8 cellular contexts compared by ENCODE assay signal in the genomic region with DNA sequence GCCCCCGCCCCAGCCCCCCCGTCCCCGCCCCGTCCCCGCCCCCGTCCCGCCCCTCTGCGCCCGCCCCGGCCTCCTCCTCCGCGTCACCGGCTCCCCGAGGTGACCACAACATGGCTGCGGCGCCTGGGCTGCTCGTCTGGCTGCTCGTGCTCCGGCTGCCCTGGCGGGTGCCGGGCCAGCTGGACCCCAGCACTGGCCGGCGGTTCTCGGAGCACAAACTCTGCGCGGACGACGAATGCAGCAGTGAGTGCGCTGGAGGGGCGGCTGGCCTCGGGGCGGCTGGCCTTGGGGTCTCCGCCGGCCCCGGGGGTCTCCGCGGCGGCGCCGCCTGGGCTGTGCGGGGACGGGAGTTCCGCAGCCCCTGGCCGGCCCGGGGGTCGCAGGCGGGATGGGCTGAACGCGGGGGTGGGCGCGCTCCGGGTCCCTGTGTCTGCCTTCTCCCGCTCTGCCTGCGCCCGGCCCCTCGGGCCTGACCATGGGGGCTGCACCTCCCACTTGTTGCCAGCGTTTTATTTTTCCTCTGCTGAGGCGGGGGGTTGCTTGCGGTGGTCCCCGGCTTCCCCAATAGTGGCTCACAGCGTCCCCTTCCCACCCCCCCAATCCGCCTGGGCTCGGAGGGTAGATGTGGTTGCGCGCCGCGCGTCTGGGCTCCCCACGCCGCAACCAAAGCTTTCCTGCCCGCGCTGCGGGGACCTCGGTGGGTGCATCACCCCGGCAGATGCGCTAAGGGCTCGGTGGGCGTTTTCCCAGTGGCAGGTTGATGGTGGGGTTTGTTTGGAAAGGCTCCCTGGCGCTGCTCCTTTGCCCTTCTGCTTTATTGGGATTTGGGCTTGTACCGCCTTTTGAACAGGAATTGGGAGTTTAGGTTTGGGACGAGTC. TPM values are rescaled to one million over a fixed set of nuclear protein-coding genes. Genes with fewer than 3 reads are reported as not detected.
DNase-seq lines count a peak whose midpoint lies in the region; ATAC-seq and TF ChIP-seq lines count a peak whose summit lies in the region.

A gene with protein sequence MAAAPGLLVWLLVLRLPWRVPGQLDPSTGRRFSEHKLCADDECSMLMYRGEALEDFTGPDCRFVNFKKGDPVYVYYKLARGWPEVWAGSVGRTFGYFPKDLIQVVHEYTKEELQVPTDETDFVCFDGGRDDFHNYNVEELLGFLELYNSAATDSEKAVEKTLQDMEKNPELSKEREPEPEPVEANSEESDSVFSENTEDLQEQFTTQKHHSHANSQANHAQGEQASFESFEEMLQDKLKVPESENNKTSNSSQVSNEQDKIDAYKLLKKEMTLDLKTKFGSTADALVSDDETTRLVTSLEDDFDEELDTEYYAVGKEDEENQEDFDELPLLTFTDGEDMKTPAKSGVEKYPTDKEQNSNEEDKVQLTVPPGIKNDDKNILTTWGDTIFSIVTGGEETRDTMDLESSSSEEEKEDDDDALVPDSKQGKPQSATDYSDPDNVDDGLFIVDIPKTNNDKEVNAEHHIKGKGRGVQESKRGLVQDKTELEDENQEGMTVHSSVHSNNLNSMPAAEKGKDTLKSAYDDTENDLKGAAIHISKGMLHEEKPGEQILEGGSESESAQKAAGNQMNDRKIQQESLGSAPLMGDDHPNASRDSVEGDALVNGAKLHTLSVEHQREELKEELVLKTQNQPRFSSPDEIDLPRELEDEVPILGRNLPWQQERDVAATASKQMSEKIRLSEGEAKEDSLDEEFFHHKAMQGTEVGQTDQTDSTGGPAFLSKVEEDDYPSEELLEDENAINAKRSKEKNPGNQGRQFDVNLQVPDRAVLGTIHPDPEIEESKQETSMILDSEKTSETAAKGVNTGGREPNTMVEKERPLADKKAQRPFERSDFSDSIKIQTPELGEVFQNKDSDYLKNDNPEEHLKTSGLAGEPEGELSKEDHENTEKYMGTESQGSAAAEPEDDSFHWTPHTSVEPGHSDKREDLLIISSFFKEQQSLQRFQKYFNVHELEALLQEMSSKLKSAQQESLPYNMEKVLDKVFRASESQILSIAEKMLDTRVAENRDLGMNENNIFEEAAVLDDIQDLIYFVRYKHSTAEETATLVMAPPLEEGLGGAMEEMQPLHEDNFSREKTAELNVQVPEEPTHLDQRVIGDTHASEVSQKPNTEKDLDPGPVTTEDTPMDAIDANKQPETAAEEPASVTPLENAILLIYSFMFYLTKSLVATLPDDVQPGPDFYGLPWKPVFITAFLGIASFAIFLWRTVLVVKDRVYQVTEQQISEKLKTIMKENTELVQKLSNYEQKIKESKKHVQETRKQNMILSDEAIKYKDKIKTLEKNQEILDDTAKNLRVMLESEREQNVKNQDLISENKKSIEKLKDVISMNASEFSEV (N-terminal part only) (plus strand): TSS at position 97 of the 879 bp plus-strand sequence. CDS start 14 bp downstream, at position 111.

- peaks cover 14% of the 10 kb centered on the region for H3K36me3 Mint-ChIP-seq in activated CD8-positive, alpha-beta T cell treated with anti-CD3 and anti-CD28 coated beads for 36 hours (ENCODE audit: low read depth)
- peaks cover 33% of the 10 kb centered on the region for H3K36me3 Mint-ChIP-seq in effector memory CD8-positive, alpha-beta T cell (ENCODE audit: insufficient read depth)

- CTCF ChIA-PET in activated CD8-positive, alpha-beta T cell treated with anti-CD3 and anti-CD28 coated beads for 36 hours (lab: Charles Lee): interaction anchor here (5.0 kb wide), 1 partner anchor 15 kb away, joined by 35 read pairs; no protein-coding TSS in a partner anchor

- H3K4me3 Mint-ChIP-seq in activated CD8-positive, alpha-beta T cell treated with anti-CD3 and anti-CD28 coated beads for 36 hours: peak within 1 kb of the TSS; percentile 83
- peak within 1 kb of the TSS; percentile 84 to 90 for H3K4me3 Mint-ChIP-seq in effector memory CD8-positive, alpha-beta T cell

- WGBS in mesenchymal stem cell: under 1% methylated on average over 68 of the region's 81 CpGs

- peak within 1 kb of the TSS; percentile 93 to 99 for H3K4me3 ChIP-seq in mesenchymal stem cell (ENCODE audit: insufficient read depth in 1 of 2, low read depth in 1 of 2, low read length in 2 of 2)

- H2AFZ ChIP-seq in mesenchymal stem cell (ENCODE audit: low read depth, low read length): peak within 1 kb of the TSS; percentile 81

- H3K27ac ChIP-seq in mesenchymal stem cell (ENCODE audit: low read length, poor library complexity, severe bottlenecking): no peak within 1 kb of the TSS

- peak within 1 kb of the TSS; percentile 44 for H2BK15ac ChIP-seq in mesenchymal stem cell (ENCODE audit: low read depth, poor library complexity, severe bottlenecking)

- peaks cover 18% of the 10 kb centered on the region for H3K79me1 ChIP-seq in mesenchymal stem cell (replicated peaks; ENCODE audit: low read length, poor library complexity, severe bottlenecking)

- peak within 1 kb of the TSS; percentile 51 to 78 for H3K4ac ChIP-seq in mesenchymal stem cell (ENCODE audit: low read depth in 1 of 2, low read length in 2 of 2)

- H4K8ac ChIP-seq in mesenchymal stem cell (ENCODE audit: low read length): peak within 1 kb of the TSS; percentile 90

- H2BK120ac ChIP-seq in mesenchymal stem cell (ENCODE audit: low read depth, low read length): peak within 1 kb of the TSS; percentile 39

- H3K14ac ChIP-seq in mesenchymal stem cell (ENCODE audit: low read length in 2 of 2): peak within 1 kb of the TSS; percentile 12 to 98

- no peak for TF ChIP-seq CTCF in activated CD8-positive, alpha-beta T cell treated with anti-CD3 and anti-CD28 coated beads for 36 hours (IDR thresholded peaks at IDR 0.05)

- H3K27me3 ChIP-seq in mesenchymal stem cell (ENCODE audit: control insufficient read depth in 1 of 2, insufficient read depth in 1 of 2, low read length in 2 of 2): peaks cover 0 to 3% of the 10 kb centered on the region in 2 experiments

- peak within 1 kb of the TSS in 1 of 2 experiments; percentile 99 for H3K23ac ChIP-seq in mesenchymal stem cell (ENCODE audit: low read length in 2 of 2)

- peaks cover 25% of the 10 kb centered on the region for H3K4me1 Mint-ChIP-seq in activated CD8-positive, alpha-beta T cell treated with anti-CD3 and anti-CD28 coated beads for 36 hours (ENCODE audit: low read depth)
- peaks cover 25 to 27% of the 10 kb centered on the region in 2 donors for H3K4me1 Mint-ChIP-seq in effector memory CD8-positive, alpha-beta T cell (ENCODE audit: low read depth in 2 of 2)

- peak within 1 kb of the TSS; percentile 84 for H3K4me2 ChIP-seq in mesenchymal stem cell (ENCODE audit: low read length, poor library complexity, severe bottlenecking)

- H3K18ac ChIP-seq in mesenchymal stem cell (ENCODE audit: low read depth in 1 of 2, low read length in 2 of 2): peak within 1 kb of the TSS; percentile 29 to 94

- H3K27ac Mint-ChIP-seq in activated CD8-positive, alpha-beta T cell treated with anti-CD3 and anti-CD28 coated beads for 36 hours: peak within 1 kb of the TSS; percentile 90
- peak within 1 kb of the TSS; percentile 97 to 98 for H3K27ac Mint-ChIP-seq in effector memory CD8-positive, alpha-beta T cell

- no peaks in the 10 kb centered on the region for H3K9me3 Mint-ChIP-seq in activated CD8-positive, alpha-beta T cell treated with anti-CD3 and anti-CD28 coated beads for 36 hours
- no peaks in the 10 kb centered on the region for H3K9me3 Mint-ChIP-seq in effector memory CD8-positive, alpha-beta T cell

- peak within 1 kb of the TSS in 1 of 2 experiments; percentile 6 for H2BK12ac ChIP-seq in mesenchymal stem cell (ENCODE audit: low read length in 2 of 2)

- H3K9ac ChIP-seq in mesenchymal stem cell (ENCODE audit: low read length): peak within 1 kb of the TSS; percentile 93

- intact Hi-C loops in activated CD8-positive, alpha-beta T cell treated with anti-CD3 and anti-CD28 coated beads for 36 hours (cut with micrococcal nuclease): no loop called here

- peaks cover 13% of the 10 kb centered on the region for H3K27me3 Mint-ChIP-seq in activated CD8-positive, alpha-beta T cell treated with anti-CD3 and anti-CD28 coated beads for 36 hours
- H3K27me3 Mint-ChIP-seq in effector memory CD8-positive, alpha-beta T cell: peaks cover 22 to 27% of the 10 kb centered on the region in 2 donors

- H3K4me1 ChIP-seq in mesenchymal stem cell (ENCODE audit: control insufficient read depth, insufficient read depth, low read depth, low read length): peaks cover 3% of the 10 kb centered on the region

- ATAC-seq in GM18868 (IDR thresholded peaks at IDR 0.05; ENCODE audit: unreplicated experiment) (peak; percentile 68), HG03095 (IDR thresholded peaks at IDR 0.05; ENCODE audit: unreplicated experiment) (peak; percentile 60)
- peak; percentile 46 for ATAC-seq in activated CD8-positive, alpha-beta T cell treated with anti-CD3 and anti-CD28 coated beads for 36 hours
- peak; percentile 51 for ATAC-seq in effector memory CD8-positive, alpha-beta T cell (replicated peaks)

- no peaks in the 10 kb centered on the region for H3K9me3 ChIP-seq in mesenchymal stem cell (ENCODE audit: control insufficient read depth, low read length)

- POLR2A ChIA-PET in activated CD8-positive, alpha-beta T cell treated with anti-CD3 and anti-CD28 coated beads for 36 hours (lab: Charles Lee): interaction anchor here (1.2 to 2.1 kb wide), 2 partner anchors 17 to 35 kb away, joined by 3 to 5 read pairs; no protein-coding TSS in a partner anchor

- peak within 1 kb of the TSS; percentile 14 for H4K91ac ChIP-seq in mesenchymal stem cell (ENCODE audit: low read length)

- H2BK5ac ChIP-seq in mesenchymal stem cell (ENCODE audit: low read depth, low read length, poor library complexity, severe bottlenecking): no peak within 1 kb of the TSS

- peaks cover 3 to 20% of the 10 kb centered on the region in 2 experiments for H3K36me3 ChIP-seq in mesenchymal stem cell (ENCODE audit: control insufficient read depth in 1 of 2, insufficient read depth in 2 of 2, low read depth in 1 of 2, low read length in 2 of 2)

- H2AK5ac ChIP-seq in mesenchymal stem cell (ENCODE audit: low read length, severe bottlenecking): peak within 1 kb of the TSS; percentile 36

- DNase-seq in AG08395 (ENCODE audit: low spot score) (peak; percentile 93), NCI-H510A treated with DMSO at 0.1 percent for 48 hours (lab: John Stamatoyannopoulos, UW) (peak; percentile 48), mesenchymal stem cell (peak; percentile 34)
- DNase-seq in activated CD8-positive, alpha-beta T cell treated with anti-CD3 and anti-CD28 coated beads for 36 hours: peak; percentile 82
- peak; percentile 67 to 73 (median 72) for DNase-seq in effector memory CD8-positive, alpha-beta T cell
- DNase-seq in stimulated activated CD8-positive, alpha-beta memory T cell treated with anti-CD3 and anti-CD28 coated beads, Interleukin-15, amount 100 ng/mL, for 4 hours (ENCODE audit: low read depth in 2 of 2): peak; percentile 3 to 23

RNA-seq across cellular contexts. Expression of the gene that starts here (rescaled TPM):
- 10 to 100 TPM; 43.1 to 44.1 TPM for total RNA-seq in activated CD8-positive, alpha-beta T cell treated with anti-CD3 and anti-CD28 coated beads for 36 hours
- 38.5 TPM for polyA plus RNA-seq in mesenchymal stem cell (2013, experiment 1 of 2)
- polyA plus RNA-seq in mesenchymal stem cell (2013, experiment 2 of 2): 33.4 TPM

Comparison
In these comparisons a context has a peak if more than half of its experiments do, and no peak if none do; other contexts are left out.
1. DNase-seq: peak in every context shown above with its lines; median percentile 93 in AG08395; 82 in activated CD8-positive, alpha-beta T cell treated with anti-CD3 and anti-CD28 coated beads for 36 hours; 72 in effector memory CD8-positive, alpha-beta T cell; 48 in NCI-H510A treated with DMSO at 0.1 percent for 48 hours; 34 in mesenchymal stem cell; 13 in stimulated activated CD8-positive, alpha-beta memory T cell treated with anti-CD3 and anti-CD28 coated beads, Interleukin-15, amount 100 ng/mL, for 4 hours.